In the genomic region with DNA sequence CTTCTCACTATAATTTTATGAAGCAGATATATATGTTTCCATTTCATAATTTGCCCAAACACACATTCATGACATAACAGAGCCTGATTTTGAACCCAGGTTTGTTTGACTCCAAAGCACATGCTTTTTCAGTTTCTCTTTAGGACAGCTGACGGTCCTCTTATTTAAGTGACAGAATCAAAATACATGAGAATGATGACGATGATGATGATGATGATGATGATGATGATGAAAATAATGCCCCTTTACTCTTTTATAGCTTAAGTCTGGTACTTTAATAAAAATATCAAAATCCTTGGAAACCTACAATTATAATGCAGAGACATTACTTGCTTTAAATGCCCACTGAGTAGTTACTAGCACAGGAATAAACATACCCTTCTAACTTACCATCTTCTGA, we compare ENCODE assay signal across 8 cellular contexts.
"Had no signal": no experiment of that assay in that cellular context is flagged by ENCODE, and none has a peak within 500 bp of the region (broad histone marks: within the 10 kb centered on the region; RNA-seq: fewer than 3 reads in every experiment).

No MANE protein-coding gene starts in this region.

- H3K9ac ChIP-seq: KMS-11 had no signal

- H3K27me3 Mint-ChIP-seq: IgD-negative memory B cell had no signal

- FAIRE-seq: HTR-8/SVneo, K562 had no signal

- H3K4me2 ChIP-seq: KMS-11 had no signal

- ATAC-seq: K562 had no signal

- H3K27ac Mint-ChIP-seq: IgD-negative memory B cell had no signal

- H3K4me3 ChIP-seq: K562 had no signal

- DNase-seq: IMR-90, KBM-7, KG1 had no signal

- H3K9me3 Mint-ChIP-seq: IgD-negative memory B cell had no signal

- H3K27ac ChIP-seq: HL-60, KMS-11 had no signal

- H3K4me3 Mint-ChIP-seq: IgD-negative memory B cell had no signal
